In genomic region chr4:185826381-185826780, GRCh38 we compare ENCODE assay signal across 17 cellular contexts. TPM values are rescaled to one million over a fixed set of nuclear protein-coding genes. Genes with fewer than 3 reads are reported as not detected.
A peak's percentile ranks its signal among the peaks of the same experiment; 100 is the strongest.
DNase-seq lines count a peak whose midpoint lies in the region; ATAC-seq, FAIRE-seq and TF ChIP-seq lines count a peak whose summit lies in the region.
"Had no signal": no experiment of that assay in that cellular context is flagged by ENCODE, and none has a peak within 500 bp of the region (broad histone marks: within the 10 kb centered on the region; RNA-seq: fewer than 3 reads in every experiment).

No MANE protein-coding gene starts in this region.

- no TSS peak for BruUV-seq in HepG2 (replicated peaks; lab: Mats Ljungman, UMichigan)
- no TSS peak for BruUV-seq in K562 (replicated peaks; lab: Mats Ljungman, UMichigan)

- H3K27me3 ChIP-seq in HepG2 (ENCODE audit: control insufficient read depth in 1 of 2, insufficient read depth in 2 of 2, low read length in 2 of 2) (no peaks in the 10 kb centered on the region), right lobe of liver (no peaks in the 10 kb centered on the region), K562 (ENCODE audit: control insufficient read depth in 2 of 2, insufficient read depth in 2 of 2, low read length in 2 of 2) (no peaks in the 10 kb centered on the region), pancreas (no peaks in the 10 kb centered on the region)
- H3K27me3 ChIP-seq: BLaER1 treated with 17β-estradiol and CSF1 and Interleukin-3, amounts not matched to agents 10 nM and 100 nM had no signal

- H3K36me3 ChIP-seq in HepG2 (replicated peaks in 1 of 2; ENCODE audit: control insufficient read depth in 1 of 2, insufficient read depth in 2 of 2, low read length in 2 of 2) (no peaks in the 10 kb centered on the region), right lobe of liver (no peaks in the 10 kb centered on the region), K562 (ENCODE audit: control insufficient read depth, insufficient read depth, low read length) (no peaks in the 10 kb centered on the region), pancreas (peaks cover 0 to 3% (median 0%) of the 10 kb centered on the region in 3 donors)
- H3K36me3 ChIP-seq: BLaER1 treated with 17β-estradiol and CSF1 and Interleukin-3, amounts not matched to agents 10 nM and 100 nM had no signal

- H3K27ac ChIP-seq in HepG2 (ENCODE audit: extremely low read length, insufficient read depth, low read length) (no peak overlapping the region), right lobe of liver (no peak overlapping the region), K562 (ENCODE audit: extremely low read depth, low read depth, low read length) (no peak overlapping the region), pancreas (peak overlapping the region in 3 of 4 donors; percentile 3 to 95 (median 94))
- H3K27ac ChIP-seq: BLaER1 treated with 17β-estradiol and CSF1 and Interleukin-3, amounts not matched to agents 10 nM and 100 nM had no signal

- H4K20me1 ChIP-seq in HepG2 (ENCODE audit: insufficient read depth, low read length): no peaks in the 10 kb centered on the region
- no peaks in the 10 kb centered on the region for H4K20me1 ChIP-seq in K562 (replicated peaks; ENCODE audit: control insufficient read depth, insufficient read depth, low read length)
- H4K20me1 ChIP-seq: BLaER1 treated with 17β-estradiol and CSF1 and Interleukin-3, amounts not matched to agents 10 nM and 100 nM had no signal

- no peak for TF ChIP-seq RAD21 in HepG2 (CRISPR knock-in tag; IDR thresholded peaks at IDR 0.05)
- TF ChIP-seq RAD21 in K562 (CRISPR knock-in tag; conservative IDR thresholded peaks at IDR 0.05 in 1 of 2, IDR thresholded peaks at IDR 0.05 in 1 of 2): no peak

- 0% methylated on average over 1 of the region's 1 CpG for WGBS in HepG2 (ENCODE audit: low lambda C conversion rate)
- WGBS in right lobe of liver (ENCODE audit: insufficient coverage, low coverage, low lambda C conversion rate, missing lambda C conversion rate): 0% methylated on average over 1 of the region's 1 CpG
- 0% methylated on average over 1 of the region's 1 CpG for WGBS in K562 (ENCODE audit: insufficient coverage, low coverage, missing lambda C conversion rate)
- 0 to 50% methylated on average over 1 of the region's 1 CpG for WGBS in pancreas, 2 donors

- no peak for DNase-seq in HepG2 (ENCODE audit: low spot score)
- DNase-seq in right lobe of liver: no peak
- DNase-seq in K562 (ENCODE audit: extremely low read depth in 1 of 4, low spot score in 3 of 4): no peak
- no peak for DNase-seq in pancreas
- no peak for DNase-seq in HuH-7.5 (ENCODE audit: low spot score)
- DNase-seq in effector CD8-positive, alpha-beta T cell (lab: John Stamatoyannopoulos, UW): no peak
- DNase-seq: 8988T; ACHN; CD4-positive, CD25-positive, alpha-beta regulatory T cell; DMS79; HCEC 1CT; HFFc6; KG1 had no signal

- FAIRE-seq in HepG2 (lab: Jason Lieb, UNC) (no peak), K562 (lab: Jason Lieb, UNC) (no peak), pancreas (lab: Jason Lieb, UNC) (no peak)
- FAIRE-seq: G401.6, GM12891 had no signal

- H3K9ac ChIP-seq in HepG2 (ENCODE audit: insufficient read depth, low read depth, low read length) (no peak overlapping the region), K562 (ENCODE audit: insufficient read depth in 1 of 2, low read depth in 2 of 2, low read length in 2 of 2) (no peak overlapping the region)
- H3K9ac ChIP-seq: BLaER1 treated with 17β-estradiol and CSF1 and Interleukin-3, amounts not matched to agents 10 nM and 100 nM had no signal

- H3K4me3 ChIP-seq in HepG2 (replicated peaks in 1 of 3; ENCODE audit: insufficient read depth in 1 of 3, low read depth in 2 of 3, low read length in 3 of 3) (no peak overlapping the region), right lobe of liver (no peak overlapping the region), K562 (no peak overlapping the region), pancreas (no peak overlapping the region)
- H3K4me3 ChIP-seq: BLaER1 treated with 17β-estradiol and CSF1 and Interleukin-3, amounts not matched to agents 10 nM and 100 nM had no signal

- TF ChIP-seq CTCF in HepG2 (CRISPR knock-in tag; IDR thresholded peaks at IDR 0.05) (no peak), right lobe of liver (IDR thresholded peaks at IDR 0.05) (no peak), K562 (IDR thresholded peaks at IDR 0.05 in 2 of 3, conservative IDR thresholded peaks at IDR 0.05 in 1 of 3; ENCODE audit: insufficient read depth in 2 of 3, low read depth in 1 of 3, low read length in 3 of 3) (no peak), pancreas (IDR thresholded peaks at IDR 0.05) (no peak)

- H3K9me1 ChIP-seq in K562 (ENCODE audit: control insufficient read depth, insufficient read depth, low read length): no peaks in the 10 kb centered on the region

- H3K9me3 ChIP-seq in HepG2 (ENCODE audit: low read length) (no peaks in the 10 kb centered on the region), right lobe of liver (no peaks in the 10 kb centered on the region), K562 (replicated peaks; ENCODE audit: control insufficient read depth, insufficient read depth, low read depth, low read length) (peaks cover 3% of the 10 kb centered on the region; the same call in 1 of the 2 replicates), pancreas (no peaks in the 10 kb centered on the region)
- H3K9me3 ChIP-seq: BLaER1 treated with 17β-estradiol and CSF1 and Interleukin-3, amounts not matched to agents 10 nM and 100 nM had no signal

- CTCF ChIA-PET in HepG2 (lab: Yijun Ruan, JAX; ENCODE audit: low intra/inter-chr PET ratio, low total read pairs) (no interaction called here), K562 (lab: Yijun Ruan, JAX; ENCODE audit: low intra/inter-chr PET ratio) (no interaction called here)

- H3K4me2 ChIP-seq in HepG2 (ENCODE audit: low read depth, low read length) (no peak overlapping the region), K562 (ENCODE audit: insufficient read depth, low read length) (no peak overlapping the region)
- H3K4me2 ChIP-seq: BLaER1 treated with 17β-estradiol and CSF1 and Interleukin-3, amounts not matched to agents 10 nM and 100 nM had no signal

- in situ Hi-C loops in HepG2 (cut with HindIII; ENCODE audit: extremely low pct_ligation_motif_present, low pct_unique_long_range_greater_than_20kb) (no loop called here), K562 (cut with MboI) (no loop called here)

- TF ChIP-seq POLR2A in HepG2 (IDR thresholded peaks at IDR 0.05; ENCODE audit: insufficient read depth in 1 of 2, low read depth in 2 of 2, low read length in 2 of 2) (no peak), right lobe of liver (IDR thresholded peaks at IDR 0.05) (no peak), K562 (conservative IDR thresholded peaks at IDR 0.05) (no peak)

- no peaks in the 10 kb centered on the region for H3K79me2 ChIP-seq in HepG2 (ENCODE audit: insufficient read depth, low read length)
- no peaks in the 10 kb centered on the region for H3K79me2 ChIP-seq in K562 (ENCODE audit: control insufficient read depth, insufficient read depth, low read length)

- H2AFZ ChIP-seq in HepG2 (ENCODE audit: low read length): no peak overlapping the region
- H2AFZ ChIP-seq in K562 (ENCODE audit: low read depth, low read length): no peak overlapping the region

- POLR2A ChIA-PET in HepG2 (lab: Yijun Ruan, JAX) (no interaction called here), K562 (lab: Yijun Ruan, JAX) (no interaction called here)

- ATAC-seq in HepG2 (no peak), right lobe of liver (no peak), K562 (no peak), pancreas (no peak), HG02981 (IDR thresholded peaks at IDR 0.05; ENCODE audit: unreplicated experiment) (no peak)

- H3K4me1 ChIP-seq in HepG2 (ENCODE audit: insufficient read depth, low read length): peaks cover 17% of the 10 kb centered on the region
- H3K4me1 ChIP-seq in right lobe of liver: peaks cover 0 to 16% (median 7%) of the 10 kb centered on the region in 4 donors
- H3K4me1 ChIP-seq in K562 (replicated peaks in 1 of 2; ENCODE audit: control insufficient read depth in 2 of 2, insufficient read depth in 2 of 2, low read length in 2 of 2): no peaks in the 10 kb centered on the region
- H3K4me1 ChIP-seq in pancreas: peaks cover 35 to 45% (median 36%) of the 10 kb centered on the region in 3 donors

- intact Hi-C loops in HepG2 (cut with micrococcal nuclease; ENCODE audit: unreplicated experiment): no loop called here
- intact Hi-C loops in right lobe of liver (cut with DNase I): no loop called here
- intact Hi-C loops in K562 (cut with micrococcal nuclease): no loop called here
- intact Hi-C loops in pancreas (cut with DNase I): no loop called here

- TF ChIP-seq EP300 in HepG2 (IDR thresholded peaks at IDR 0.05; ENCODE audit: low read depth in 2 of 2, low read length in 2 of 2): no peak
- no peak for TF ChIP-seq EP300 in HepG2 (CRISPR knock-in tag; IDR thresholded peaks at IDR 0.05; ENCODE audit: borderline replicate concordance)
- no peak for TF ChIP-seq EP300 in K562 (IDR thresholded peaks at IDR 0.05; ENCODE audit: low read length)

RNA-seq across cellular contexts. Expression of gene SORBS2, which starts 14.4 kb away (rescaled TPM):
- total RNA-seq in HepG2 (2016; rRNA removed; fragmentation: Illumina TruSeq; extraction: Trizol) (25.0 and 29.0 TPM in 2 replicates), right lobe of liver (100 to 1,000 TPM in 4 of 6 experiments, 10 to 100 TPM in 2; 60.8 to 144 (median 107) TPM), K562 (2014; rRNA removed) (not detected in 2 replicates), K562 (2014; rRNA removed; fragmentation: Illumina TruSeq; extraction: Trizol) (not detected in 2 replicates), K562 (2015; rRNA removed; fragmentation: Illumina TruSeq; extraction: Trizol) (not detected in 2 replicates), K562 (2021) (0.29 and 1.1 TPM in 2 replicates), pancreas (100 to 1,000 TPM; 103 to 245 (median 145) TPM)
- 7.2 and 7.3 TPM in 2 replicates for total RNA-seq in HepG2 (2016; cell fraction: cytosol; rRNA removed; fragmentation: Illumina TruSeq; extraction: Trizol; ENCODE audit: low read depth)
- 26.0 and 26.2 TPM in 2 replicates for total RNA-seq in HepG2 (2016; cell fraction: insoluble cytoplasmic fraction; rRNA removed; fragmentation: Illumina TruSeq; extraction: Trizol)
- total RNA-seq in HepG2 (2016; cell fraction: membrane; rRNA removed; fragmentation: Illumina TruSeq; extraction: Trizol): 12.8 and 16.4 TPM in 2 replicates
- total RNA-seq in HepG2 (2016; cell fraction: nucleus; rRNA removed; fragmentation: Illumina TruSeq; extraction: Trizol): 62.8 and 62.9 TPM in 2 replicates
- polyA plus RNA-seq in HepG2 (2011; rRNA removed) (55.9 and 80.5 TPM in 2 replicates), K562 (2011; rRNA removed) (not detected in 2 replicates), K562 (2014; fragmentation: Illumina TruSeq; extraction: Trizol) (not detected in 2 replicates), K562 (2014; fragmentation: Nextera tagmentation; extraction: Ambion mirVana) (not detected), K562 (2014; rRNA removed) (not detected in 2 replicates), pancreas (10 to 100 TPM; 61.7 to 74.9 TPM)
- 38.4 and 48.7 TPM in 2 replicates for polyA plus RNA-seq in HepG2 (2011; cell fraction: cytosol; rRNA removed)
- polyA plus RNA-seq in HepG2 (2011; cell fraction: nucleus; rRNA removed): 61.7 and 83.9 TPM in 2 replicates
- polyA plus RNA-seq in HepG2 (2012): 34.7 and 45.4 TPM in 2 replicates
- 1.7 and 2.6 TPM in 2 replicates for polyA plus RNA-seq in HepG2 (2016; cell fraction: cytosol; fragmentation: Illumina TruSeq; extraction: Trizol; ENCODE audit: low read depth)
- polyA plus RNA-seq in HepG2 (2016; cell fraction: insoluble cytoplasmic fraction; fragmentation: Illumina TruSeq; extraction: Trizol; ENCODE audit: low read depth): 29.6 and 32.7 TPM in 2 replicates
- 9.9 and 11.6 TPM in 2 replicates for polyA plus RNA-seq in HepG2 (2016; cell fraction: membrane; fragmentation: Illumina TruSeq; extraction: Trizol; ENCODE audit: low read depth)
- polyA plus RNA-seq in HepG2 (2016; cell fraction: nucleus; fragmentation: Illumina TruSeq; extraction: Trizol; ENCODE audit: insufficient read depth, low read depth): 27.2 and 29.5 TPM in 2 replicates
- polyA minus RNA-seq in HepG2 (2011; rRNA and poly(A)+ RNA removed; ENCODE audit: low replicate concordance): 11.3 and 137 TPM in 2 replicates
- 39.1 and 42.7 TPM in 2 replicates for polyA minus RNA-seq in HepG2 (2011; cell fraction: cytosol; rRNA and poly(A)+ RNA removed)
- 166 and 180 TPM in 2 replicates for polyA minus RNA-seq in HepG2 (2011; cell fraction: nucleus; rRNA and poly(A)+ RNA removed)
- total RNA-seq in K562 (2011; cell fraction: chromatin; rRNA removed; ENCODE audit: low replicate concordance): not detected in 2 replicates
- total RNA-seq in K562 (2011; cell fraction: nucleolus; rRNA removed): not detected in 2 replicates
- not detected in 2 replicates for total RNA-seq in K562 (2011; cell fraction: nucleoplasm; rRNA removed)
- not detected in 2 replicates for polyA plus RNA-seq in K562 (2011; cell fraction: cytosol; rRNA removed)
- not detected in 2 replicates for polyA plus RNA-seq in K562 (2011; cell fraction: nucleus; rRNA removed)
- polyA plus RNA-seq in K562 (2012): 0.05 TPM in 1 of 2 replicates, not detected in the other
- not detected in 2 replicates for polyA minus RNA-seq in K562 (2011; rRNA and poly(A)+ RNA removed)
- polyA minus RNA-seq in K562 (2011; cell fraction: cytosol; rRNA and poly(A)+ RNA removed): not detected in 2 replicates
- not detected in 2 replicates for polyA minus RNA-seq in K562 (2011; cell fraction: nucleus; rRNA and poly(A)+ RNA removed)
- polyA plus RNA-seq: CD4-positive, CD25-positive, alpha-beta regulatory T cell had no signal

Comparison
In these comparisons a context has a peak if more than half of its experiments do, and no peak if none do; other contexts are left out.
1. H3K27ac ChIP-seq: peak in pancreas (3 of 4); none in HepG2 (single experiment), right lobe of liver (0 of 3) and K562 (single experiment).
2. Of the 241 proteins assayed by ChIP-seq in both HepG2 and K562: peak only in HepG2: none; only in K562: MAFG; in both: MAFF and MAFK; in neither: 238.